ENCODE assay signal across 8 cellular contexts in the genomic region with DNA sequence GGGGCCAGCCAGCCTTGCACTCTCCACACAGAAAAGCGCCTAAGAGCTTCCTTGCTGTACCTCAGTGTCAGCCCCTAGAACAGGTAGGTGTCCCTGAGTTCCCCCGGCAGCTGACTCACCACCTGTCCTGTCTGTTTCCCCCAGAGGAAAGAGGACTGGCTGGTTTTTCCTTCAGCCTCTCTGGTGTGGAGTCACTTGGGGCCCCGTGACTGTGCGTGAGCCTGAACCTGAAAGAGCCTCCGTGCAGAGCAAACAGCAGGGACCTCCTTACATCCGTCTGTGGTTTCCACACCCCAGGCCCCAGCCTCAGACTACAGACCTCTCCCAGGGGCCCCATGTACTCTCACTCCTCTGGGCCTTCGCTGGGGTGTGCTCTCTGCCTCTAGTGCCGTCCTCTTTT.
A peak's percentile ranks its signal among the peaks of the same experiment; 100 is the strongest.
DNase-seq lines count a peak whose midpoint lies in the region; ATAC-seq and TF ChIP-seq lines count a peak whose summit lies in the region.

No MANE protein-coding gene starts in this region.

- peaks cover 8% of the 10 kb centered on the region for H3K9me3 ChIP-seq in BLaER1

- peaks cover 5% of the 10 kb centered on the region for H3K9me3 Mint-ChIP-seq in neural crest cell

- no peak for TF ChIP-seq CTCF in neural crest cell (conservative IDR thresholded peaks at IDR 0.05)

- H4K20me1 ChIP-seq in BLaER1, result no peaks in the 10 kb centered on the region

- no peaks in the 10 kb centered on the region for H3K27me3 ChIP-seq in BLaER1

- H3K36me3 Mint-ChIP-seq in neural crest cell (ENCODE audit: low read depth), result peaks cover 4% of the 10 kb centered on the region

- H3K4me2 ChIP-seq in BLaER1, result peak overlapping the region; percentile 78

- DNase-seq in activated T-cell treated with anti-CD3 and anti-CD28 coated beads for 1 hour (ENCODE audit: low read depth) (peak; percentile 12), neural crest cell (ENCODE audit: low read depth, low spot score) (no peak), COR-L47 (lab: John Stamatoyannopoulos, UW) (no peak)

- no peak overlapping the region for H3K9ac ChIP-seq in BLaER1

- H3K4me3 Mint-ChIP-seq in neural crest cell, result no peak overlapping the region

- peaks cover 49% of the 10 kb centered on the region for H3K4me1 ChIP-seq in BLaER1

- peaks cover 51% of the 10 kb centered on the region for H3K4me1 Mint-ChIP-seq in neural crest cell

- no peak overlapping the region for H3K27ac ChIP-seq in BLaER1

- H3K4me3 ChIP-seq in BLaER1, result no peak overlapping the region

- no peaks in the 10 kb centered on the region for H3K36me3 ChIP-seq in BLaER1

- peak overlapping the region; percentile 43 for H3K27ac Mint-ChIP-seq in neural crest cell (ENCODE audit: unreplicated experiment)

- ATAC-seq in HG03432 (IDR thresholded peaks at IDR 0.05; ENCODE audit: unreplicated experiment), result peak; percentile 88
- ATAC-seq in GM21786 (IDR thresholded peaks at IDR 0.05; ENCODE audit: unreplicated experiment), result no peak
- ATAC-seq in GM21360 (IDR thresholded peaks at IDR 0.05; ENCODE audit: unreplicated experiment), result no peak
- no peak for ATAC-seq in HG02798 (IDR thresholded peaks at IDR 0.05; ENCODE audit: poor library complexity, unreplicated experiment)

- no peaks in the 10 kb centered on the region for H3K27me3 Mint-ChIP-seq in neural crest cell (ENCODE audit: low read depth)
